Comparison of ENCODE assay signal across 8 cellular contexts in the genomic region with DNA sequence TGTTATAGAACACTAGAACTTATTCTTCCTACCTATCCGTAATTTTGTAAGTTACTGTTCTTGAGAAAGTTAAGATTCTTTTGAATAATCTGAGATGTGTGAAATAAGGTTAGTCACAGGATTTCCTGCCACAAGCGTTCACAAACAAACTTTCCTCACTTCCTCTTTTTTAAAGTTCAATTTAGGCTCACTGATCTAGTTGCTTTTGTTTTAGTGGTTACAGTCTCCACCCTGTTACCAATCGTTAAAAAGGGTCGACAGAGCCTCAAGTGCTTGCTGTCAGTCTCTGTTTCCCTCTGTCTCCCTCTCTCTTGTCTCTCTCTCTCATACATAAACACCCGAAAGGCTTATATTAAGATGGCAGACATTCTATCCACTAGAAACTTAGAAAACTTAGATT. TPM values are rescaled to one million over a fixed set of nuclear protein-coding genes. Genes with fewer than 3 reads are reported as not detected.
DNase-seq lines count a peak whose midpoint lies in the region; ATAC-seq and TF ChIP-seq lines count a peak whose summit lies in the region.

No MANE protein-coding gene starts in this region.

- no peaks in the 10 kb centered on the region for H3K79me2 ChIP-seq in Karpas-422 (ENCODE audit: low read length)

- no peaks in the 10 kb centered on the region for H3K27me3 Mint-ChIP-seq in effector memory CD8-positive, alpha-beta T cell

- WGBS in transverse colon (ENCODE audit: low coverage in 1 of 2), 2 donors: 23 to 35% methylated on average over 4 to 5 of the region's 5 CpGs

- TF ChIP-seq EP300 in transverse colon (IDR thresholded peaks at IDR 0.05; ENCODE audit: low read depth): no peak

- H3K4me2 ChIP-seq in Karpas-422 (ENCODE audit: low read depth, low read length, poor library complexity, severe bottlenecking): peak overlapping the region; percentile 18

- no peak for TF ChIP-seq POLR2A in transverse colon (IDR thresholded peaks at IDR 0.05)

- peak; percentile 97 for ATAC-seq in GM18499 (IDR thresholded peaks at IDR 0.05; ENCODE audit: insufficient read depth, unreplicated experiment)
- ATAC-seq in GM21619 (IDR thresholded peaks at IDR 0.05; ENCODE audit: unreplicated experiment): peak; percentile 99
- peak; percentile 96 for ATAC-seq in effector memory CD8-positive, alpha-beta T cell (replicated peaks)

- H3K4me1 ChIP-seq in Karpas-422 (ENCODE audit: low read length) (peaks cover 6% of the 10 kb centered on the region; the same call in 1 of the 2 replicates), transverse colon (no peaks in the 10 kb centered on the region)

- no peaks in the 10 kb centered on the region for H4K20me1 ChIP-seq in Karpas-422 (ENCODE audit: insufficient read depth, low read depth, low read length)

- no peaks in the 10 kb centered on the region for H3K36me3 ChIP-seq in Karpas-422 (ENCODE audit: insufficient read depth, low read length)
- no peaks in the 10 kb centered on the region for H3K36me3 ChIP-seq in transverse colon

- no peaks in the 10 kb centered on the region for H3K27me3 ChIP-seq in Karpas-422 (ENCODE audit: low read length)
- no peaks in the 10 kb centered on the region for H3K27me3 ChIP-seq in transverse colon

- H3K36me3 Mint-ChIP-seq in effector memory CD8-positive, alpha-beta T cell (ENCODE audit: insufficient read depth): peaks cover 5% of the 10 kb centered on the region

- H3K4me3 ChIP-seq in Karpas-422 (ENCODE audit: low read length): no peak overlapping the region
- no peak overlapping the region for H3K4me3 ChIP-seq in transverse colon

- H3K9ac ChIP-seq in Karpas-422 (ENCODE audit: low read length): no peak overlapping the region

- no peaks in the 10 kb centered on the region for H3K9me2 ChIP-seq in Karpas-422 (replicated peaks; ENCODE audit: insufficient read depth, low read length)

- H3K4me3 Mint-ChIP-seq in effector memory CD8-positive, alpha-beta T cell: peak overlapping the region; percentile 43 to 69

- H3K9me3 ChIP-seq in Karpas-422 (ENCODE audit: low read length): no peaks in the 10 kb centered on the region
- H3K9me3 ChIP-seq in transverse colon: no peaks in the 10 kb centered on the region

- in situ Hi-C loops in transverse colon (cut with MboI; ENCODE audit: low pct_ligation_motif_present in 1 of 4, low pct_unique_long_range_greater_than_20kb in 1 of 4, low sequenced_read_pairs in 3 of 4): no loop called here

- H3K27ac ChIP-seq in Karpas-422 (ENCODE audit: low read length): no peak overlapping the region
- peak overlapping the region in 1 of 4 donors; percentile 16 for H3K27ac ChIP-seq in transverse colon

- DNase-seq in Karpas-422 (peak; percentile 58), cortex of kidney (lab: John Stamatoyannopoulos, UW) (no peak), NCI-H1694 (lab: John Stamatoyannopoulos, UW) (no peak), transverse colon (no peak)
- peak; percentile 13 to 24 (median 15) for DNase-seq in effector memory CD8-positive, alpha-beta T cell
- no peak for DNase-seq in stimulated activated CD4-positive, alpha-beta T cell treated with anti-CD3 and anti-CD28 coated beads, Interleukin-2, amount 100 ng/mL, for 24 hours

- peaks cover 26 to 28% of the 10 kb centered on the region in 2 donors for H3K4me1 Mint-ChIP-seq in effector memory CD8-positive, alpha-beta T cell (ENCODE audit: low read depth in 2 of 2)

- TF ChIP-seq CTCF in transverse colon (IDR thresholded peaks at IDR 0.05): no peak

- intact Hi-C loops in transverse colon (cut with DNase I; ENCODE audit: low total_unique reads): no loop called here

- H2AFZ ChIP-seq in Karpas-422 (ENCODE audit: low read length): no peak overlapping the region

- no peaks in the 10 kb centered on the region for H3K9me3 Mint-ChIP-seq in effector memory CD8-positive, alpha-beta T cell

- H3K27ac Mint-ChIP-seq in effector memory CD8-positive, alpha-beta T cell: peak overlapping the region; percentile 64 to 96

RNA-seq across cellular contexts. Expression of a gene that starts 35.9 kb away (rescaled TPM):
- total RNA-seq in Karpas-422 (2014; rRNA removed; shearing (Covaris generic); ENCODE audit: low replicate concordance): 34.3 and 49.5 TPM in 2 replicates
- 10 to 100 TPM in 3 of 4 donors, 1 to 10 TPM in 1; 7.1 to 21.9 (median 18.6) TPM for total RNA-seq in transverse colon

Comparison
In these comparisons a context has a peak if more than half of its experiments do, and no peak if none do; other contexts are left out.
1. DNase-seq: peak in Karpas-422 (single experiment) and effector memory CD8-positive, alpha-beta T cell (3 of 3); none in cortex of kidney (single experiment), stimulated activated CD4-positive, alpha-beta T cell treated with anti-CD3 and anti-CD28 coated beads, Interleukin-2, amount 100 ng/mL, for 24 hours (0 of 2), NCI-H1694 (single experiment) and transverse colon (single experiment).
2. Peak in every context shown above with its lines, with median percentiles within 50 percentile points of each other: ATAC-seq.